28 cellular contexts compared by ENCODE assay signal in the genomic region with DNA sequence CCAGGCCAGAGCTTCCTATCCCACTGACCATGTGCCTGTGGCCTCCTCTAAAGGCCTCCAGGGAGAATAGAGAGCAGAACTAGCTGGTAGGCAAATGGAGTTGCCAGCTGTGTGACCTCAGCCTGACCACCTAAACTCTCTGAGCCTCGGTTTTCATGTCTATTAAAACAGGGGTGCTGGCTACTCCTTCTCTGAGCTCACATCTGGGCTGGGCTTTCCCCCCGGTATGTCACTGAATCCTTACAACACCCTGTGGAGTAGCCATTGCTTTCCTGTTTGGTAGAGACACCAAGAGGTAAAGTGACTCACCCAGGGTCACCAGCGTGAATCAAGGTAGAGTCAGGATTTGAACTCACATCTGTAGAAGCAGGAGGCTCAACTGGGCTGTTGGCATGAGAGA.
"Had no signal": no experiment of that assay in that cellular context is flagged by ENCODE, and none has a peak within 500 bp of the region (broad histone marks: within the 10 kb centered on the region; RNA-seq: fewer than 3 reads in every experiment).

No MANE protein-coding gene starts in this region.

- H3K36me3 ChIP-seq: heart right ventricle, prostate gland, right atrium auricular region, tibial artery had no signal

- DNase-seq: dermis blood vessel endothelial cell; effector memory CD8-positive, alpha-beta T cell; erythroblast; esophagus squamous epithelium; foreskin melanocyte; glutamatergic neuron; heart right ventricle; hippocampal formation; left cardiac atrium; left lung; mesenchymal stem cell; midbrain; nephron progenitor cell; nucleus accumbens; small intestine; stimulated activated CD4-positive, alpha-beta T cell treated with anti-CD3 and anti-CD28 coated beads, Interleukin-12 subunit alpha, Interleukin-12 subunit beta, amount 100 ng/mL, for 4 hours; stimulated activated CD4-positive, alpha-beta T cell treated with anti-CD3 and anti-CD28 coated beads, Interleukin-1b, Interleukin-23, amount 100 ng/mL, for 48 hours; stimulated activated CD4-positive, alpha-beta T cell treated with anti-CD3 and anti-CD28 coated beads, Interleukin-4, amount 100 ng/mL, for 1 hour; stimulated activated naive CD4-positive, alpha-beta T cell treated with Interleukin-2 at 50 U/mL for 16 hours; substantia nigra; testis; tibial artery; upper lobe of left lung had no signal

- H3K36me3 Mint-ChIP-seq: stimulated activated effector memory CD8-positive, alpha-beta T cell treated with anti-CD3 and anti-CD28 coated beads, Interleukin-12 subunit alpha, Interleukin-12 subunit beta, amount 100 ng/mL, for 72 hours had no signal

- H3K27ac Mint-ChIP-seq: effector memory CD8-positive, alpha-beta T cell; stimulated activated effector memory CD8-positive, alpha-beta T cell treated with anti-CD3 and anti-CD28 coated beads, Interleukin-12 subunit alpha, Interleukin-12 subunit beta, amount 100 ng/mL, for 72 hours had no signal

- H3K4me3 ChIP-seq: coronary artery, esophagus squamous epithelium, heart right ventricle, left lung, prostate gland, right atrium auricular region, testis, tibial artery, upper lobe of left lung had no signal

- H3K4me1 ChIP-seq: esophagus squamous epithelium, heart right ventricle, left lung, prostate gland, right atrium auricular region, testis, tibial artery, upper lobe of left lung had no signal

- ATAC-seq: effector memory CD8-positive, alpha-beta T cell; heart right ventricle; left cardiac atrium; left lung; naive thymus-derived CD8-positive, alpha-beta T cell; stimulated activated effector memory CD8-positive, alpha-beta T cell treated with anti-CD3 and anti-CD28 coated beads, Interleukin-12 subunit alpha, Interleukin-12 subunit beta, amount 100 ng/mL, for 72 hours had no signal

- H3K27ac ChIP-seq: coronary artery, esophagus squamous epithelium, heart right ventricle, left lung, prostate gland, right atrium auricular region, testis, tibial artery, upper lobe of left lung had no signal

- H3K9me3 ChIP-seq: esophagus squamous epithelium, prostate gland, testis, upper lobe of left lung had no signal

- H3K4me1 Mint-ChIP-seq: nephron progenitor cell; stimulated activated effector memory CD8-positive, alpha-beta T cell treated with anti-CD3 and anti-CD28 coated beads, Interleukin-12 subunit alpha, Interleukin-12 subunit beta, amount 100 ng/mL, for 72 hours had no signal

- H3K9me3 Mint-ChIP-seq: effector memory CD8-positive, alpha-beta T cell; naive thymus-derived CD8-positive, alpha-beta T cell; stimulated activated effector memory CD8-positive, alpha-beta T cell treated with anti-CD3 and anti-CD28 coated beads, Interleukin-12 subunit alpha, Interleukin-12 subunit beta, amount 100 ng/mL, for 72 hours had no signal

- H3K27me3 ChIP-seq: esophagus squamous epithelium, heart right ventricle, left lung, right atrium auricular region, testis, tibial artery, upper lobe of left lung had no signal

- H3K4me3 Mint-ChIP-seq: effector memory CD8-positive, alpha-beta T cell; naive thymus-derived CD8-positive, alpha-beta T cell; nephron progenitor cell; stimulated activated effector memory CD8-positive, alpha-beta T cell treated with anti-CD3 and anti-CD28 coated beads, Interleukin-12 subunit alpha, Interleukin-12 subunit beta, amount 100 ng/mL, for 72 hours had no signal
